13 cellular contexts compared by ENCODE assay signal in the genomic region with DNA sequence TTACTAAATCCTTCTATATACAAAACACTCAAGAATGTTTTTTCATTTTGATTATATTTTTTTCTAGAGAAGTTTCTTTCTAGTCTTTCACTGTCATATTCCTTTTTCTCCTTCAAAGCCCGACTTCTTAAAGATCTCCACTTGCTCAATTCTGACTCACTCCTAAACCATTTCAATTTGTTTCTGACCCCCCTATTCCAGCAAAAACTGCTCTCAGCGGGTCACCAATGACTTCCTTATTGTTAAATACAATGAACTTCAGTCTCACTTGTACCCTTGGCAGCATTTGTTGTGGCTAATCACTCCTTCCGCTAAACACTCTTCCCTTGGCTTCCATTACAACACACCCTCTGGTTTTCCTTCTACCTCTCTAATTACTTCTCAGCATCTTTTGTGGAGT.
A peak's percentile ranks its signal among the peaks of the same experiment; 100 is the strongest.
DNase-seq lines count a peak whose midpoint lies in the region; ATAC-seq and TF ChIP-seq lines count a peak whose summit lies in the region.
"Had no signal": no experiment of that assay in that cellular context is flagged by ENCODE, and none has a peak within 500 bp of the region (broad histone marks: within the 10 kb centered on the region; RNA-seq: fewer than 3 reads in every experiment).

No MANE protein-coding gene starts in this region.

- H3K9ac ChIP-seq in smooth muscle cell (ENCODE audit: low read depth) = no peak overlapping the region

- H3K79me2 ChIP-seq in smooth muscle cell (ENCODE audit: low read depth) = no peaks in the 10 kb centered on the region

- H3K27ac Mint-ChIP-seq in activated T-cell treated with anti-CD3 and anti-CD28 coated beads, Interleukin-2, amount 50 U/mL, for 24 hours = no peak overlapping the region
- H3K27ac Mint-ChIP-seq: activated naive CD8-positive, alpha-beta T cell had no signal

- peaks cover 43% of the 10 kb centered on the region for H3K4me1 ChIP-seq in RWPE2 (ENCODE audit: insufficient read depth, poor library complexity, severe bottlenecking)
- peaks cover 11% of the 10 kb centered on the region for H3K4me1 ChIP-seq in smooth muscle cell (ENCODE audit: low read depth)
- H3K4me1 ChIP-seq: esophagus muscularis mucosa had no signal

- H3K9me3 Mint-ChIP-seq in activated T-cell treated with anti-CD3 and anti-CD28 coated beads, Interleukin-2, amount 50 U/mL, for 24 hours = no peaks in the 10 kb centered on the region

- H3K4me3 ChIP-seq in RWPE2 (ENCODE audit: severe bottlenecking) = no peak overlapping the region
- no peak overlapping the region for H3K4me3 ChIP-seq in smooth muscle cell
- H3K4me3 ChIP-seq: esophagus muscularis mucosa had no signal

- peak overlapping the region; percentile 53 for H3K4me2 ChIP-seq in smooth muscle cell

- H3K36me3 ChIP-seq in RWPE2 (ENCODE audit: low read depth) = peaks cover 3% of the 10 kb centered on the region; the same call in 1 of the 2 replicates
- H3K36me3 ChIP-seq in smooth muscle cell (ENCODE audit: low read depth) = no peaks in the 10 kb centered on the region
- H3K36me3 ChIP-seq: esophagus muscularis mucosa had no signal

- H3K4me1 Mint-ChIP-seq in activated T-cell treated with anti-CD3 and anti-CD28 coated beads, Interleukin-2, amount 50 U/mL, for 24 hours (ENCODE audit: low read depth) = no peaks in the 10 kb centered on the region

- 27% methylated on average over 3 of the region's 3 CpGs for WGBS in smooth muscle cell (ENCODE audit: low lambda C conversion rate)

- H3K27me3 ChIP-seq in RWPE2 (ENCODE audit: insufficient read depth, poor library complexity, severe bottlenecking) = no peaks in the 10 kb centered on the region
- H3K27me3 ChIP-seq in smooth muscle cell (ENCODE audit: low read depth) = no peaks in the 10 kb centered on the region
- H3K27me3 ChIP-seq: esophagus muscularis mucosa had no signal

- H3K9me3 ChIP-seq in RWPE2 (ENCODE audit: severe bottlenecking) = no peaks in the 10 kb centered on the region
- H3K9me3 ChIP-seq in smooth muscle cell (replicated peaks; ENCODE audit: low read depth) = no peaks in the 10 kb centered on the region
- H3K9me3 ChIP-seq: esophagus muscularis mucosa had no signal

- no peak for ATAC-seq in RWPE2 (ENCODE audit: low read depth)
- ATAC-seq in HG03442 (IDR thresholded peaks at IDR 0.05; ENCODE audit: unreplicated experiment) = no peak

- no peak overlapping the region for H2AFZ ChIP-seq in smooth muscle cell (ENCODE audit: low read depth)

- peak; percentile 94 for DNase-seq in HT1080 (ENCODE audit: low read depth)
- DNase-seq in RWPE2 (ENCODE audit: low spot score) = no peak
- DNase-seq in foreskin melanocyte = peak; percentile 55
- DNase-seq in smooth muscle cell (lab: John Stamatoyannopoulos, UW; ENCODE audit: unreplicated experiment) = no peak
- no peak for DNase-seq in activated T-cell treated with anti-CD3 and anti-CD28 coated beads, Interleukin-2, amount 50 U/mL, for 24 hours
- DNase-seq in NCI-H526 treated with DMSO at 0.1 percent for 48 hours (lab: John Stamatoyannopoulos, UW) = no peak
- DNase-seq: GDM1; NCI-H774; stimulated activated CD4-positive, alpha-beta T cell treated with anti-CD3 and anti-CD28 coated beads, Interleukin-2, amount 100 ng/mL, for 24 hours had no signal

- H4K20me1 ChIP-seq in smooth muscle cell (ENCODE audit: low read depth) = no peaks in the 10 kb centered on the region

- H3K36me3 Mint-ChIP-seq in activated T-cell treated with anti-CD3 and anti-CD28 coated beads, Interleukin-2, amount 50 U/mL, for 24 hours (ENCODE audit: low read depth) = no peaks in the 10 kb centered on the region
- H3K36me3 Mint-ChIP-seq: activated naive CD8-positive, alpha-beta T cell had no signal

- TF ChIP-seq CTCF in RWPE2 (IDR thresholded peaks at IDR 0.05; ENCODE audit: poor library complexity, severe bottlenecking) (no peak), smooth muscle cell (IDR thresholded peaks at IDR 0.05; ENCODE audit: borderline replicate concordance, insufficient read depth, poor library complexity, severe bottlenecking) (no peak)

- no peaks in the 10 kb centered on the region for H3F3A ChIP-seq in smooth muscle cell (ENCODE audit: low read depth)

- no peak overlapping the region for H3K4me3 Mint-ChIP-seq in activated T-cell treated with anti-CD3 and anti-CD28 coated beads, Interleukin-2, amount 50 U/mL, for 24 hours
- H3K4me3 Mint-ChIP-seq: activated naive CD8-positive, alpha-beta T cell had no signal

- H3K27me3 Mint-ChIP-seq in activated T-cell treated with anti-CD3 and anti-CD28 coated beads, Interleukin-2, amount 50 U/mL, for 24 hours = peaks cover 15% of the 10 kb centered on the region

- H3K27ac ChIP-seq in RWPE2 (ENCODE audit: poor library complexity, severe bottlenecking) (peak overlapping the region; percentile 70), smooth muscle cell (ENCODE audit: low read depth) (no peak overlapping the region)
- H3K27ac ChIP-seq: esophagus muscularis mucosa, VCaP had no signal

Comparison
In these comparisons a context has a peak if more than half of its experiments do, and no peak if none do; other contexts are left out.
1. DNase-seq: peak in HT1080 (single experiment) and foreskin melanocyte (single experiment); none in RWPE2 (single experiment), smooth muscle cell (single experiment), activated T-cell treated with anti-CD3 and anti-CD28 coated beads, Interleukin-2, amount 50 U/mL, for 24 hours (single experiment) and NCI-H526 treated with DMSO at 0.1 percent for 48 hours (single experiment).